In the genomic region with DNA sequence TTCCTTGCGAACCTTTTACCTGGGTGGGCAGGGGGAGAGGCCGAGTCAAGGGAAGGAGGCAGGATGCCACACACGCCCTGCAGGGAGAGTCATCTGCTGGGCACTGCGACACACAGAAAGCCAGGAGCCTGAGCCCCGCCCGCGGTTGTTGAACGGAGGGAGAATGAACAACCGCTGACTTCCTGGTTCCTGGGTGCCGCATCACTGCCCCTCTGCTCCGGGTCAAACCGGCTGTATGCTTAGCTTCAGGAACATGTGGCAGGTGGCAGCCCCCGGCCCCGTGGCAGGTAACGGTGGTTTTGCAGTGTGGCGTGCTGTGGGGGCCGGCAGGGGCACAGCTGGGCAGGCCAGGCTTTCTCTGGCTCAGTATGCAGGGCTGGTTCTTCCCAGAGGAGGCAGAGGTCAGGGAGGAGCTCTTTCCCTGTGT, we compare ENCODE assay signal across 10 cellular contexts. TPM values are rescaled to one million over a fixed set of nuclear protein-coding genes. Genes with fewer than 3 reads are reported as not detected.
A peak's percentile ranks its signal among the peaks of the same experiment; 100 is the strongest.
DNase-seq lines count a peak whose midpoint lies in the region; ATAC-seq and TF ChIP-seq lines count a peak whose summit lies in the region.
"Had no signal": no experiment of that assay in that cellular context is flagged by ENCODE, and none has a peak within 500 bp of the region (broad histone marks: within the 10 kb centered on the region; RNA-seq: fewer than 3 reads in every experiment).

No MANE protein-coding gene starts in this region.

- H3K4me2 ChIP-seq in KMS-11: peak overlapping the region; percentile 87; the same call in 1 of the 2 replicates

- H3K4me3 Mint-ChIP-seq in endodermal cell: peak overlapping the region; percentile 68
- no peak overlapping the region for H3K4me3 Mint-ChIP-seq in stimulated activated naive B cell treated with anti-CD40 and anti-IgM and Interleukin-4, amounts not matched to agents 10 μg/mL and 1 μg/mL and 100 μg/mL, for 72 hours

- H3K9me3 Mint-ChIP-seq in endodermal cell: no peaks in the 10 kb centered on the region
- no peaks in the 10 kb centered on the region for H3K9me3 Mint-ChIP-seq in stimulated activated naive B cell treated with anti-CD40 and anti-IgM and Interleukin-4, amounts not matched to agents 10 μg/mL and 1 μg/mL and 100 μg/mL, for 72 hours

- WGBS in endodermal cell (ENCODE audit: insufficient coverage in 1 of 2, insufficient read length in 1 of 2), 2 experiments: 96 to 100% methylated on average over 3 to 17 of the region's 17 CpGs
- 60% methylated on average over 17 of the region's 17 CpGs; no CpG with 5 or more reads in 1 of the 2 donors for WGBS in testis, 2 donors

- CTCF ChIA-PET in A673 (lab: Charles Lee): no interaction called here

- no peak for ATAC-seq in stimulated activated naive B cell treated with anti-CD40 and anti-IgM and Interleukin-4, amounts not matched to agents 10 μg/mL and 1 μg/mL and 100 μg/mL, for 72 hours (replicated peaks)
- no peak for ATAC-seq in left cardiac atrium

- no peaks in the 10 kb centered on the region for H3K9me3 ChIP-seq in endodermal cell (ENCODE audit: control insufficient read depth, low read length)
- H3K9me3 ChIP-seq in testis: no peaks in the 10 kb centered on the region
- no peaks in the 10 kb centered on the region for H3K9me3 ChIP-seq in A673 (ENCODE audit: low read depth, low read length, poor library complexity, severe bottlenecking)

- no TSS peak for BruUV-seq in A673 (replicated peaks; lab: Mats Ljungman, UMichigan)

- intact Hi-C loops in testis (cut with DNase I; ENCODE audit: low total_unique reads): no loop called here
- intact Hi-C loops in left cardiac atrium (cut with DNase I): no loop called here
- intact Hi-C loops in A673 (cut with micrococcal nuclease; ENCODE audit: unreplicated experiment): no loop called here

- no peaks in the 10 kb centered on the region for H3K36me3 ChIP-seq in KMS-11 (ENCODE audit: insufficient read depth)
- H3K36me3 ChIP-seq in endodermal cell (ENCODE audit: control insufficient read depth, insufficient read depth, low read length): no peaks in the 10 kb centered on the region
- no peaks in the 10 kb centered on the region for H3K36me3 ChIP-seq in testis (ENCODE audit: low read depth, missing control alignments)
- H3K36me3 ChIP-seq in A673 (ENCODE audit: insufficient read depth, low read length, poor library complexity, severe bottlenecking): no peaks in the 10 kb centered on the region

- H3K27me3 ChIP-seq in KMS-11 (ENCODE audit: insufficient read depth, low read depth) (no peaks in the 10 kb centered on the region), endodermal cell (ENCODE audit: control insufficient read depth, insufficient read depth, low read length, poor library complexity, severe bottlenecking) (no peaks in the 10 kb centered on the region), testis (no peaks in the 10 kb centered on the region), A673 (replicated peaks; ENCODE audit: insufficient read depth, low read depth, low read length, poor library complexity) (no peaks in the 10 kb centered on the region)

- H3K9ac ChIP-seq in KMS-11 (no peak overlapping the region), endodermal cell (ENCODE audit: extremely low read depth, low read length, poor library complexity, severe bottlenecking) (no peak overlapping the region)

- H2AFZ ChIP-seq in KMS-11 (ENCODE audit: low read depth): no peak overlapping the region

- H3K36me3 Mint-ChIP-seq in endodermal cell (ENCODE audit: low read depth): peaks cover 17% of the 10 kb centered on the region
- no peaks in the 10 kb centered on the region for H3K36me3 Mint-ChIP-seq in stimulated activated naive B cell treated with anti-CD40 and anti-IgM and Interleukin-4, amounts not matched to agents 10 μg/mL and 1 μg/mL and 100 μg/mL, for 72 hours

- H3K4me1 ChIP-seq in KMS-11 (ENCODE audit: low read depth, poor library complexity, severe bottlenecking): peaks cover 55% of the 10 kb centered on the region
- H3K4me1 ChIP-seq in endodermal cell (ENCODE audit: control insufficient read depth, insufficient read depth, low read length): no peaks in the 10 kb centered on the region
- no peaks in the 10 kb centered on the region for H3K4me1 ChIP-seq in testis
- H3K4me1 ChIP-seq in A673 (ENCODE audit: insufficient read depth, low read length, poor library complexity, severe bottlenecking): no peaks in the 10 kb centered on the region

- H3K79me2 ChIP-seq in KMS-11 (ENCODE audit: insufficient read depth, low read depth): no peaks in the 10 kb centered on the region

- no peak for TF ChIP-seq POLR2A in testis (IDR thresholded peaks at IDR 0.05)

- POLR2A ChIA-PET in A673 (lab: Charles Lee; ENCODE audit: low non-redundant PET): no interaction called here

- H4K20me1 ChIP-seq in KMS-11 (ENCODE audit: insufficient read depth): no peaks in the 10 kb centered on the region

- H3K4me3 ChIP-seq in KMS-11 (IDR thresholded peaks at IDR 0.05; ENCODE audit: insufficient read depth, low read depth, low read length) (no peak overlapping the region), endodermal cell (ENCODE audit: low read length) (no peak overlapping the region), testis (peak overlapping the region in 1 of 2 donors; percentile 45), A673 (ENCODE audit: low read depth, low read length, poor library complexity, severe bottlenecking) (no peak overlapping the region)

- H3K27me3 Mint-ChIP-seq in endodermal cell (ENCODE audit: insufficient read depth): no peaks in the 10 kb centered on the region
- peaks cover 0 to 7% of the 10 kb centered on the region in 2 donors for H3K27me3 Mint-ChIP-seq in stimulated activated naive B cell treated with anti-CD40 and anti-IgM and Interleukin-4, amounts not matched to agents 10 μg/mL and 1 μg/mL and 100 μg/mL, for 72 hours

- H3K4me1 Mint-ChIP-seq in endodermal cell: peaks cover 6% of the 10 kb centered on the region
- H3K4me1 Mint-ChIP-seq in stimulated activated naive B cell treated with anti-CD40 and anti-IgM and Interleukin-4, amounts not matched to agents 10 μg/mL and 1 μg/mL and 100 μg/mL, for 72 hours: no peaks in the 10 kb centered on the region

- H3K27ac Mint-ChIP-seq in endodermal cell: peak overlapping the region; percentile 55
- no peak overlapping the region for H3K27ac Mint-ChIP-seq in stimulated activated naive B cell treated with anti-CD40 and anti-IgM and Interleukin-4, amounts not matched to agents 10 μg/mL and 1 μg/mL and 100 μg/mL, for 72 hours

- TF ChIP-seq CTCF in KMS-11 (conservative IDR thresholded peaks at IDR 0.05; ENCODE audit: low read depth, low read length): no peak
- no peak for TF ChIP-seq CTCF in endodermal cell (conservative IDR thresholded peaks at IDR 0.05)
- no peak for TF ChIP-seq CTCF in testis (IDR thresholded peaks at IDR 0.05)
- no peak for TF ChIP-seq CTCF in A673 (conservative IDR thresholded peaks at IDR 0.05; ENCODE audit: low read depth, low read length)

- H3K27ac ChIP-seq in KMS-11 (peak overlapping the region; percentile 94; the same call in 1 of the 2 replicates), endodermal cell (ENCODE audit: low read depth, low read length) (no peak overlapping the region), testis (no peak overlapping the region), A673 (ENCODE audit: low read depth, low read length, poor library complexity, severe bottlenecking) (no peak overlapping the region)

- DNase-seq in activated CD4-positive, alpha-beta T cell treated with anti-CD3 and anti-CD28 coated beads for 4 hours: peak; percentile 16 to 27
- peak; percentile 58 for DNase-seq in endodermal cell
- peak in 2 of 3 donors; percentile 22 to 42 for DNase-seq in stimulated activated CD4-positive, alpha-beta T cell treated with anti-CD3 and anti-CD28 coated beads, TNF-alpha, amount 100 ng/mL, for 48 hours (ENCODE audit: low read depth in 3 of 3)
- no peak for DNase-seq in stimulated activated naive B cell treated with anti-CD40 and anti-IgM and Interleukin-4, amounts not matched to agents 10 μg/mL and 1 μg/mL and 100 μg/mL, for 72 hours
- no peak for DNase-seq in testis
- DNase-seq in left cardiac atrium: no peak
- DNase-seq in A673 (ENCODE audit: low spot score): no peak
- DNase-seq: amniotic stem cell, GDM1 had no signal

RNA-seq across cellular contexts. Expression of gene APBA2, which starts 33.4 kb away (rescaled TPM):
- 10 to 100 TPM; 27.1 to 27.3 TPM for total RNA-seq in endodermal cell
- 45.7 TPM for polyA plus RNA-seq in endodermal cell (2013, experiment 1 of 2)
- 40.9 TPM for polyA plus RNA-seq in endodermal cell (2013, experiment 2 of 2)
- total RNA-seq in testis: 10 to 100 TPM; 29.5 to 37.7 TPM
- polyA plus RNA-seq in testis (ENCODE audit: insufficient read depth, low read depth, low replicate concordance): 18.5 TPM
- total RNA-seq in left cardiac atrium: under 1 TPM; 0.73 to 0.85 TPM
- 11.7 and 12.9 TPM in 2 replicates for total RNA-seq in A673 (2021)

Comparison
In these comparisons a context has a peak if more than half of its experiments do, and no peak if none do; other contexts are left out.
1. DNase-seq: peak in activated CD4-positive, alpha-beta T cell treated with anti-CD3 and anti-CD28 coated beads for 4 hours (2 of 2), endodermal cell (single experiment) and stimulated activated CD4-positive, alpha-beta T cell treated with anti-CD3 and anti-CD28 coated beads, TNF-alpha, amount 100 ng/mL, for 48 hours (2 of 3); none in stimulated activated naive B cell treated with anti-CD40 and anti-IgM and Interleukin-4, amounts not matched to agents 10 μg/mL and 1 μg/mL and 100 μg/mL, for 72 hours (single experiment), testis (single experiment), left cardiac atrium (single experiment) and A673 (single experiment).